Comparison of ENCODE assay signal across 1 cellular context in genomic region chr2:208256849-208257813, GRCh38.
TF ChIP-seq lines count a peak whose summit lies in the region.
"Not testable (repeated sequence)": the region's sequence is repeated elsewhere in the genome, so short reads cannot be mapped to it uniquely, and the experiment has no call there.

No MANE protein-coding gene starts in this region.

TF ChIP-seq in HepG2, 621 proteins besides CTCF, POLR2A, EP300 and RAD21 (continues in another document):
- TF ChIP-seq SOX5 (CRISPR knock-in tag; IDR thresholded peaks at IDR 0.05; ENCODE audit: borderline replicate concordance) = peak; percentile 50; the same call in 1 of the 2 replicates
- peak; percentile 53 for TF ChIP-seq ZFX (CRISPR knock-in tag; IDR thresholded peaks at IDR 0.05; ENCODE audit: low read depth)
- peak; percentile 30; the same call in 1 of the 2 replicates for TF ChIP-seq SALL1 (CRISPR knock-in tag; IDR thresholded peaks at IDR 0.05)
- TF ChIP-seq ZNF263 (CRISPR knock-in tag; IDR thresholded peaks at IDR 0.05) = peak; percentile 54
- peak; percentile 25; the same call in 1 of the 2 replicates for TF ChIP-seq HDAC1 (CRISPR knock-in tag; IDR thresholded peaks at IDR 0.05)
- TF ChIP-seq ONECUT2 (CRISPR knock-in tag; IDR thresholded peaks at IDR 0.05) = 0 out of 2 replicates have a peak, but pooled peaks have one; percentile 43
- TF ChIP-seq FOXP4 (CRISPR knock-in tag; IDR thresholded peaks at IDR 0.05) = peak; percentile 46; the same call in 1 of the 2 replicates
- TF ChIP-seq ZSCAN31 (CRISPR knock-in tag; IDR thresholded peaks at IDR 0.05; ENCODE audit: low read depth) = 0 out of 2 replicates have a peak, but pooled peaks have one; percentile 6
- TF ChIP-seq ZNF274 (CRISPR knock-in tag; IDR thresholded peaks at IDR 0.05) = 0 out of 2 replicates have a peak, but pooled peaks have one; percentile 43
- TF ChIP-seq ARID4A (CRISPR knock-in tag; IDR thresholded peaks at IDR 0.05; ENCODE audit: borderline replicate concordance) = peak; percentile 47; the same call in 1 of the 2 replicates
- TF ChIP-seq ZKSCAN8 (CRISPR knock-in tag; IDR thresholded peaks at IDR 0.05; ENCODE audit: borderline replicate concordance) = 0 out of 2 replicates have a peak, but pooled peaks have one; percentile 19
- TF ChIP-seq SOX13 (IDR thresholded peaks at IDR 0.05) = peak; percentile 25; the same call in 1 of the 2 replicates
- TF ChIP-seq SOX13 (CRISPR knock-in tag; conservative IDR thresholded peaks at IDR 0.05 in 1 of 2, IDR thresholded peaks at IDR 0.05 in 1 of 2) = peak in 1 of 2 experiments; percentile 55; a peak in 2 of 4 replicates
- peak; percentile 32; the same call in 1 of the 2 replicates for TF ChIP-seq ZFY (CRISPR knock-in tag; IDR thresholded peaks at IDR 0.05)
- TF ChIP-seq NKX3-1 (CRISPR knock-in tag; IDR thresholded peaks at IDR 0.05) = peak; percentile 63; the same call in 1 of the 2 replicates
- TF ChIP-seq RARA (CRISPR knock-in tag; IDR thresholded peaks at IDR 0.05) = peak; percentile 6; the same call in 1 of the 2 replicates
- 0 out of 2 replicates have a peak, but pooled peaks have one; percentile 7 for TF ChIP-seq IKZF5 (CRISPR knock-in tag; IDR thresholded peaks at IDR 0.05)
- peak; percentile 41; the same call in 1 of the 2 replicates for TF ChIP-seq SAP130 (CRISPR knock-in tag; IDR thresholded peaks at IDR 0.05; ENCODE audit: low read depth)
- 0 out of 2 replicates have a peak, but pooled peaks have one; percentile 28 for TF ChIP-seq REPIN1 (CRISPR knock-in tag; IDR thresholded peaks at IDR 0.05; ENCODE audit: borderline replicate concordance, low read depth)
- peak; percentile 63; the same call in 1 of the 2 replicates for TF ChIP-seq GZF1 (CRISPR knock-in tag; IDR thresholded peaks at IDR 0.05)
- TF ChIP-seq HNF1A (IDR thresholded peaks at IDR 0.05; ENCODE audit: low read depth); FOXA1 (IDR thresholded peaks at IDR 0.05): not testable (repeated sequence)
- TF ChIP-seq HNF1A (CRISPR knock-in tag; IDR thresholded peaks at IDR 0.05; ENCODE audit: borderline replicate concordance) = peak; percentile 55; the same call in 1 of the 2 replicates
- TF ChIP-seq CEBPG (CRISPR knock-in tag; IDR thresholded peaks at IDR 0.05) = 0 out of 2 replicates have a peak, but pooled peaks have one; percentile 3
- peak; percentile 98 for TF ChIP-seq ZBTB39 (CRISPR knock-in tag; IDR thresholded peaks at IDR 0.05)
- peak; percentile 23; the same call in 1 of the 2 replicates for TF ChIP-seq POLR2G (IDR thresholded peaks at IDR 0.05; ENCODE audit: low read depth, low read length)
- TF ChIP-seq ZNF143 (CRISPR knock-in tag; IDR thresholded peaks at IDR 0.05) = 0 out of 2 replicates have a peak, but pooled peaks have one; percentile 14
- TF ChIP-seq ZNF292 (CRISPR knock-in tag; IDR thresholded peaks at IDR 0.05; ENCODE audit: borderline replicate concordance, low read depth) = peak; percentile 43; the same call in 1 of the 2 replicates
- 0 out of 2 replicates have a peak, but pooled peaks have one; percentile 48 for TF ChIP-seq TOPORS (CRISPR knock-in tag; IDR thresholded peaks at IDR 0.05)
- TF ChIP-seq RBFOX2 (IDR thresholded peaks at IDR 0.05; ENCODE audit: low read depth, low read length) = 0 out of 2 replicates have a peak, but pooled peaks have one; percentile 18
- TF ChIP-seq PHF8 (CRISPR knock-in tag; IDR thresholded peaks at IDR 0.05) = peak; percentile 32; the same call in 1 of the 2 replicates
- 0 out of 2 replicates have a peak, but pooled peaks have one; percentile 33 for TF ChIP-seq ZNF280D (CRISPR knock-in tag; IDR thresholded peaks at IDR 0.05)
- TF ChIP-seq MED1 (CRISPR knock-in tag; IDR thresholded peaks at IDR 0.05) = peak; percentile 44
- 0 out of 2 replicates have a peak, but pooled peaks have one; percentile 18 for TF ChIP-seq ZNF878 (CRISPR knock-in tag; IDR thresholded peaks at IDR 0.05)
- 0 out of 2 replicates have a peak, but pooled peaks have one; percentile 5 for TF ChIP-seq HNF1B (CRISPR knock-in tag; IDR thresholded peaks at IDR 0.05)
- 0 out of 2 replicates have a peak, but pooled peaks have one; percentile 47 for TF ChIP-seq RFXAP (CRISPR knock-in tag; IDR thresholded peaks at IDR 0.05; ENCODE audit: borderline replicate concordance)
- peak; percentile 43; the same call in 1 of the 2 replicates for TF ChIP-seq FOXA1 (CRISPR knock-in tag; IDR thresholded peaks at IDR 0.05)
- TF ChIP-seq PHF21A (CRISPR knock-in tag; IDR thresholded peaks at IDR 0.05) = peak; percentile 46; the same call in 1 of the 2 replicates
- TF ChIP-seq DMAP1 (CRISPR knock-in tag; IDR thresholded peaks at IDR 0.05) = 0 out of 2 replicates have a peak, but pooled peaks have one; percentile 36
